1 cellular context compared by ENCODE assay signal in genomic region chr17:31425646-31426045, GRCh38.
TF ChIP-seq lines count a peak whose summit lies in the region.

No MANE protein-coding gene starts in this region.

TF ChIP-seq in H1, 55 proteins besides CTCF, POLR2A, EP300 and RAD21:
- TF ChIP-seq HDAC6 (IDR thresholded peaks at IDR 0.05; ENCODE audit: low read depth, low read length): no peak
- TF ChIP-seq CEBPB (IDR thresholded peaks at IDR 0.05; ENCODE audit: low read depth, low read length): no peak
- TF ChIP-seq BACH1 (IDR thresholded peaks at IDR 0.05; ENCODE audit: low read length): no peak
- TF ChIP-seq SAP30 (IDR thresholded peaks at IDR 0.05; ENCODE audit: insufficient read depth, insufficient replicate concordance, low read length): no peak
- TF ChIP-seq, protein P1, sequence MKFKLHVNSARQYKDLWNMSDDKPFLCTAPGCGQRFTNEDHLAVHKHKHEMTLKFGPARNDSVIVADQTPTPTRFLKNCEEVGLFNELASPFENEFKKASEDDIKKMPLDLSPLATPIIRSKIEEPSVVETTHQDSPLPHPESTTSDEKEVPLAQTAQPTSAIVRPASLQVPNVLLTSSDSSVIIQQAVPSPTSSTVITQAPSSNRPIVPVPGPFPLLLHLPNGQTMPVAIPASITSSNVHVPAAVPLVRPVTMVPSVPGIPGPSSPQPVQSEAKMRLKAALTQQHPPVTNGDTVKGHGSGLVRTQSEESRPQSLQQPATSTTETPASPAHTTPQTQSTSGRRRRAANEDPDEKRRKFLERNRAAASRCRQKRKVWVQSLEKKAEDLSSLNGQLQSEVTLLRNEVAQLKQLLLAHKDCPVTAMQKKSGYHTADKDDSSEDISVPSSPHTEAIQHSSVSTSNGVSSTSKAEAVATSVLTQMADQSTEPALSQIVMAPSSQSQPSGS (IDR thresholded peaks at IDR 0.05; ENCODE audit: low read length): no peak
- no peak for TF ChIP-seq SP4 (IDR thresholded peaks at IDR 0.05; ENCODE audit: low read length)
- no peak for TF ChIP-seq TCF12 (IDR thresholded peaks at IDR 0.05; ENCODE audit: low read depth, low read length)
- no peak for TF ChIP-seq KDM5A (IDR thresholded peaks at IDR 0.05; ENCODE audit: low read length)
- TF ChIP-seq JUN (IDR thresholded peaks at IDR 0.05; ENCODE audit: low read depth, low read length): no peak
- no peak for TF ChIP-seq SIRT6 (IDR thresholded peaks at IDR 0.05; ENCODE audit: low read length)
- TF ChIP-seq POLR2AphosphoS5 (IDR thresholded peaks at IDR 0.05; ENCODE audit: low read depth, low read length): no peak
- no peak for TF ChIP-seq EZH2 (IDR thresholded peaks at IDR 0.05; ENCODE audit: low read depth, low read length, severe bottlenecking)
